In genomic region chr11:129093283-129093682, GRCh38 we compare ENCODE assay signal across 27 cellular contexts.
"Had no signal": no experiment of that assay in that cellular context is flagged by ENCODE, and none has a peak within 500 bp of the region (broad histone marks: within the 10 kb centered on the region; RNA-seq: fewer than 3 reads in every experiment).

No MANE protein-coding gene starts in this region.

- H3K27ac Mint-ChIP-seq: effector memory CD8-positive, alpha-beta T cell; endodermal cell; mesothelial cell of epicardium had no signal

- H3K4me1 ChIP-seq: esophagus squamous epithelium, gastrocnemius medialis, heart right ventricle, left lung, lower lobe of right lung had no signal

- H3K4me3 ChIP-seq: coronary artery, dorsolateral prefrontal cortex, esophagus squamous epithelium, gastrocnemius medialis, heart right ventricle, left lung, lower lobe of right lung, mucosa of descending colon had no signal

- H3K36me3 ChIP-seq: gastrocnemius medialis, left lung, lower lobe of right lung had no signal

- FAIRE-seq: colon, endometrium, keratinocyte had no signal

- H3K4me3 Mint-ChIP-seq: effector memory CD8-positive, alpha-beta T cell; endodermal cell; mesothelial cell of epicardium had no signal

- H3K27me3 ChIP-seq: dorsolateral prefrontal cortex, esophagus squamous epithelium, gastrocnemius medialis, heart right ventricle, left lung had no signal

- H3K9me3 ChIP-seq: gastrocnemius medialis had no signal

- H3K27ac ChIP-seq: coronary artery, dorsolateral prefrontal cortex, epithelial cell of prostate, esophagus squamous epithelium, gastrocnemius medialis, heart right ventricle, left lung, lower lobe of right lung had no signal

- H3K27me3 Mint-ChIP-seq: effector memory CD8-positive, alpha-beta T cell had no signal

- ATAC-seq: effector memory CD8-positive, alpha-beta T cell; esophagus mucosa; gastrocnemius medialis; heart right ventricle; left cardiac atrium; left lung; left ventricle myocardium superior; lower lobe of right lung; mucosa of descending colon had no signal

- DNase-seq: dermis blood vessel endothelial cell; dorsolateral prefrontal cortex; effector CD8-positive, alpha-beta T cell; effector memory CD8-positive, alpha-beta T cell; endodermal cell; erythroblast; esophagus squamous epithelium; foreskin fibroblast; foreskin melanocyte; gastrocnemius medialis; glutamatergic neuron; head of caudate nucleus; heart right ventricle; hippocampal formation; left cardiac atrium; left lung; left ventricle myocardium superior; lower lobe of right lung; mesenchymal stem cell; mucosa of descending colon had no signal
